ENCODE assay signal across 22 cellular contexts in the genomic region with DNA sequence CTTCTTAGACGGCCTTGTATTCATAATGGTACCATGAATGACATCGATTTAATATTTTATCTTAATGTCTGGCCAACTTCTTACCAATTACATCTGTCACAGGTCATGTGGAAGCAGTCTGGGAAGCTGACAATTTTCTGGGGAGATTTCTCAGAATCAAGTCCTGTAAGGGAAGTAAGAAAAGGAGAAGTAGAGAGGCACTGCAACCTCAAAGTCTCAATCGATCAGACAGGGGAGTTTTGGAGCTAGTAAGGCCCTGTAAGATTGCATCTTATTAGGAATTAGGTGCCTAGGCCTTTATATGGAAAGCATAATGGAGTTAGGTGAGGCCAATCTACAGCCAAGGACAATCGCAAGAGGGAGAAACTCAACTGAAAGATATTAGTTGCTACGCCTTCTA.
"Had no signal": no experiment of that assay in that cellular context is flagged by ENCODE, and none has a peak within 500 bp of the region (broad histone marks: within the 10 kb centered on the region; RNA-seq: fewer than 3 reads in every experiment).

No MANE protein-coding gene starts in this region.

- H3K27ac ChIP-seq: body of pancreas, esophagus squamous epithelium, heart right ventricle, ovary, thoracic aorta, upper lobe of left lung had no signal

- ATAC-seq: activated CD8-positive, alpha-beta T cell treated with anti-CD3 and anti-CD28 coated beads, Interleukin-2, amount 10 ng/mL, durations not matched to agents 7 days and 5 days; body of pancreas; heart right ventricle; left ventricle myocardium superior; mucosa of descending colon; naive thymus-derived CD4-positive, alpha-beta T cell; sciatic nerve had no signal

- H3K36me3 Mint-ChIP-seq: immature natural killer cell; naive thymus-derived CD4-positive, alpha-beta T cell had no signal

- H3K4me1 Mint-ChIP-seq: activated B cell treated with CpG ODN at 0.5 μM for 24 hours; immature natural killer cell; naive thymus-derived CD4-positive, alpha-beta T cell had no signal

- H3K4me3 Mint-ChIP-seq: activated B cell treated with CpG ODN at 0.5 μM for 24 hours; activated CD8-positive, alpha-beta T cell treated with anti-CD3 and anti-CD28 coated beads, Interleukin-2, amount 10 ng/mL, durations not matched to agents 7 days and 5 days; activated naive CD4-positive, alpha-beta T cell treated with anti-CD3 and anti-CD28 coated beads for 36 hours; activated T-cell treated with anti-CD3 and anti-CD28 coated beads, Interleukin-2, amount 50 U/mL, for 24 hours; immature natural killer cell; naive thymus-derived CD4-positive, alpha-beta T cell had no signal

- DNase-seq: activated B cell treated with CpG ODN at 0.5 μM for 24 hours; activated CD4-positive, alpha-beta T cell treated with anti-CD3 and anti-CD28 coated beads for 48 hours; activated CD8-positive, alpha-beta T cell treated with anti-CD3 and anti-CD28 coated beads, Interleukin-2, amount 10 ng/mL, durations not matched to agents 7 days and 5 days; activated naive CD4-positive, alpha-beta T cell treated with anti-CD3 and anti-CD28 coated beads for 36 hours; activated T-cell treated with anti-CD3 and anti-CD28 coated beads, Interleukin-2, amount 50 U/mL, for 24 hours; body of pancreas; dermis blood vessel endothelial cell; effector memory CD4-positive, alpha-beta T cell; esophagus squamous epithelium; heart right ventricle; immature natural killer cell; kidney glomerular epithelial cell; left ventricle myocardium superior; mucosa of descending colon; naive thymus-derived CD4-positive, alpha-beta T cell; ovary; stimulated activated CD4-positive, alpha-beta T cell treated with anti-CD3 and anti-CD28 coated beads, Interleukin-4, amount 100 ng/mL, for 1 hour; upper lobe of left lung had no signal

- H3K9me3 Mint-ChIP-seq: activated B cell treated with CpG ODN at 0.5 μM for 24 hours had no signal

- H3K27me3 Mint-ChIP-seq: activated B cell treated with CpG ODN at 0.5 μM for 24 hours; activated T-cell treated with anti-CD3 and anti-CD28 coated beads, Interleukin-2, amount 50 U/mL, for 24 hours; naive thymus-derived CD4-positive, alpha-beta T cell had no signal

- H3K4me1 ChIP-seq: body of pancreas, esophagus squamous epithelium, heart right ventricle, upper lobe of left lung had no signal

- H3K27ac Mint-ChIP-seq: activated B cell treated with CpG ODN at 0.5 μM for 24 hours; activated CD8-positive, alpha-beta T cell treated with anti-CD3 and anti-CD28 coated beads, Interleukin-2, amount 10 ng/mL, durations not matched to agents 7 days and 5 days; activated naive CD4-positive, alpha-beta T cell treated with anti-CD3 and anti-CD28 coated beads for 36 hours; activated T-cell treated with anti-CD3 and anti-CD28 coated beads, Interleukin-2, amount 50 U/mL, for 24 hours; activated T-helper 2 cell treated with anti-CD3 and anti-CD28 coated beads, Interferon-gamma antibody, Interleukin-2, Interleukin-4, amounts not matched to agents 10 μg/mL and 5 μg/mL and 100 μg/mL, durations not matched to agents 14 hours and 24 hours and 36 hours; immature natural killer cell; naive thymus-derived CD4-positive, alpha-beta T cell had no signal

- H3K36me3 ChIP-seq: esophagus squamous epithelium, heart right ventricle, ovary, thoracic aorta, upper lobe of left lung had no signal

- H3K27me3 ChIP-seq: body of pancreas, esophagus squamous epithelium, ovary, upper lobe of left lung had no signal

- H3K4me3 ChIP-seq: body of pancreas, esophagus squamous epithelium, heart right ventricle, mucosa of descending colon, ovary, smooth muscle cell, thoracic aorta, upper lobe of left lung had no signal

- H3K9me3 ChIP-seq: body of pancreas, mucosa of descending colon, ovary, thoracic aorta, upper lobe of left lung had no signal
